In the genomic region with DNA sequence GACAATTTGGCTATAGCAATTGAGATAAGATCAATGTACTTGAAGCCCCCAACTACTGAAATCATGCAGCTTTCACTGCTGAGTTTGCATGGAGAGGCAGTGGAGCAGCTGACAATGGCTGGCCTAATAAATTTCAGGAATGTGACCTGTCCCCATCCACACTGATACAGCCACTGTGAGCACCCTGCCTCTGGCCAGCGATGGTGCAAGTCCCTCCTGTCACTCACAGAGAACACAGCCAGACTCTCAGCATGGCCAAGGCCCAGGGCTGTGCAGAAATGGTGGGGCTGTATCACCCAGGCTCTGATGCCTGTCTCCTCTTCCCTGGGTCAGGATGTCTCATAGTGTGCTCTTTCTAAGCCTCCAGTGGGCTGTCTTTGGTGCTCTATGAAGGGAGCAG, we compare ENCODE assay signal across 1 cellular context.
TF ChIP-seq lines count a peak whose summit lies in the region.

No MANE protein-coding gene starts in this region.

TF ChIP-seq in GM23338, 12 proteins besides CTCF, POLR2A, EP300 and RAD21 (continued from another document):
- TF ChIP-seq, protein P1, sequence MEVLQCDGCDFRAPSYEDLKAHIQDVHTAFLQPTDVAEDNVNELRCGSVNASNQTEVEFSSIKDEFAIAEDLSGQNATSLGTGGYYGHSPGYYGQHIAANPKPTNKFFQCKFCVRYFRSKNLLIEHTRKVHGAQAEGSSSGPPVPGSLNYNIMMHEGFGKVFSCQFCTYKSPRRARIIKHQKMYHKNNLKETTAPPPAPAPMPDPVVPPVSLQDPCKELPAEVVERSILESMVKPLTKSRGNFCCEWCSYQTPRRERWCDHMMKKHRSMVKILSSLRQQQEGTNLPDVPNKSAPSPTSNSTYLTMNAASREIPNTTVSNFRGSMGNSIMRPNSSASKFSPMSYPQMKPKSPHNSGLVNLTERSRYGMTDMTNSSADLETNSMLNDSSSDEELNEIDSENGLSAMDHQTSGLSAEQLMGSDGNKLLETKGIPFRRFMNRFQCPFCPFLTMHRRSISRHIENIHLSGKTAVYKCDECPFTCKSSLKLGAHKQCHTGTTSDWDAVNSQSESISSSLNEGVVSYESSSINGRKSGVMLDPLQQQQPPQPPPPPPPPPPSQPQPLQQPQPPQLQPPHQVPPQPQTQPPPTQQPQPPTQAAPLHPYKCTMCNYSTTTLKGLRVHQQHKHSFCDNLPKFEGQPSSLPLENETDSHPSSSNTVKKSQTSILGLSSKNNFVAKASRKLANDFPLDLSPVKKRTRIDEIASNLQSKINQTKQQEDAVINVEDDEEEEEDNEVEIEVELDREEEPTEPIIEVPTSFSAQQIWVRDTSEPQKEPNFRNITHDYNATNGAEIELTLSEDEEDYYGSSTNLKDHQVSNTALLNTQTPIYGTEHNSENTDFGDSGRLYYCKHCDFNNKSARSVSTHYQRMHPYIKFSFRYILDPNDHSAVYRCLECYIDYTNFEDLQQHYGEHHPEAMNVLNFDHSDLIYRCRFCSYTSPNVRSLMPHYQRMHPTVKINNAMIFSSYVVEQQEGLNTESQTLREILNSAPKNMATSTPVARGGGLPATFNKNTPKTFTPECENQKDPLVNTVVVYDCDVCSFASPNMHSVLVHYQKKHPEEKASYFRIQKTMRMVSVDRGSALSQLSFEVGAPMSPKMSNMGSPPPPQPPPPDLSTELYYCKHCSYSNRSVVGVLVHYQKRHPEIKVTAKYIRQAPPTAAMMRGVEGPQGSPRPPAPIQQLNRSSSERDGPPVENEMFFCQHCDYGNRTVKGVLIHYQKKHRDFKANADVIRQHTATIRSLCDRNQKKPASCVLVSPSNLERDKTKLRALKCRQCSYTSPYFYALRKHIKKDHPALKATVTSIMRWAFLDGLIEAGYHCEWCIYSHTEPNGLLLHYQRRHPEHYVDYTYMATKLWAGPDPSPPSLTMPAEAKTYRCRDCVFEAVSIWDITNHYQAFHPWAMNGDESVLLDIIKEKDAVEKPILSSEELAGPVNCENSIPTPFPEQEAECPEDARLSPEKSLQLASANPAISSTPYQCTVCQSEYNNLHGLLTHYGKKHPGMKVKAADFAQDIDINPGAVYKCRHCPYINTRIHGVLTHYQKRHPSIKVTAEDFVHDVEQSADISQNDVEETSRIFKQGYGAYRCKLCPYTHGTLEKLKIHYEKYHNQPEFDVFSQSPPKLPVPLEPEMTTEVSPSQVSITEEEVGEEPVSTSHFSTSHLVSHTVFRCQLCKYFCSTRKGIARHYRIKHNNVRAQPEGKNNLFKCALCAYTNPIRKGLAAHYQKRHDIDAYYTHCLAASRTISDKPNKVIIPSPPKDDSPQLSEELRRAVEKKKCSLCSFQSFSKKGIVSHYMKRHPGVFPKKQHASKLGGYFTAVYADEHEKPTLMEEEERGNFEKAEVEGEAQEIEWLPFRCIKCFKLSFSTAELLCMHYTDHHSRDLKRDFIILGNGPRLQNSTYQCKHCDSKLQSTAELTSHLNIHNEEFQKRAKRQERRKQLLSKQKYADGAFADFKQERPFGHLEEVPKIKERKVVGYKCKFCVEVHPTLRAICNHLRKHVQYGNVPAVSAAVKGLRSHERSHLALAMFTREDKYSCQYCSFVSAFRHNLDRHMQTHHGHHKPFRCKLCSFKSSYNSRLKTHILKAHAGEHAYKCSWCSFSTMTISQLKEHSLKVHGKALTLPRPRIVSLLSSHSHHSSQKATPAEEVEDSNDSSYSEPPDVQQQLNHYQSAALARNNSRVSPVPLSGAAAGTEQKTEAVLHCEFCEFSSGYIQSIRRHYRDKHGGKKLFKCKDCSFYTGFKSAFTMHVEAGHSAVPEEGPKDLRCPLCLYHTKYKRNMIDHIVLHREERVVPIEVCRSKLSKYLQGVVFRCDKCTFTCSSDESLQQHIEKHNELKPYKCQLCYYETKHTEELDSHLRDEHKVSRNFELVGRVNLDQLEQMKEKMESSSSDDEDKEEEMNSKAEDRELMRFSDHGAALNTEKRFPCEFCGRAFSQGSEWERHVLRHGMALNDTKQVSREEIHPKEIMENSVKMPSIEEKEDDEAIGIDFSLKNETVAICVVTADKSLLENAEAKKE (CRISPR knock-in tag; IDR thresholded peaks at IDR 0.05) = no peak
